ENCODE assay signal across 27 cellular contexts in the genomic region with DNA sequence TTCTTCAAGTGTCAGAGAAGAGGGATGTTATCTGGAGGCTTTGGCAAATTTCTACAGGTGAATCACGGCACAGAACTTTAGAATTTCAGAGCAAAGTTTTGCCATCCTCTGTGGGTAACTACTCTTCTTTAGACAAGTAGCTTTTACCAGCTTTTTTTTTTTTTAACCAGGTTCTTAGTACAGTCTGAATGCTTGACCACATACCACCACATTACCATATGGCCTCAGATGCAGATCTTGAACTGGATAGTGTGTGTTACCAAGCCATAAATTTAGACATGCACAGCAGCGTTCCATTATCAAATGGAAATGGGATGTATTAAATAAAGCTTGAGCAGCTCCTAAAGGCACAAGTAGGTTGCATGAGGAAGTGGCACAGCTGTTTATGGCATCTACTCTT. TPM values are rescaled to one million over a fixed set of nuclear protein-coding genes. Genes with fewer than 3 reads are reported as not detected.
"Had no signal": no experiment of that assay in that cellular context is flagged by ENCODE, and none has a peak within 500 bp of the region (broad histone marks: within the 10 kb centered on the region; RNA-seq: fewer than 3 reads in every experiment).

No MANE protein-coding gene starts in this region.

- H3K27ac ChIP-seq: adrenal gland, lower lobe of right lung, spleen, tibial artery had no signal

- H3K36me3 Mint-ChIP-seq: naive B cell had no signal

- ATAC-seq: activated CD4-positive, alpha-beta T cell treated with anti-CD3 and anti-CD28 coated beads for 36 hours; esophagus mucosa; left lobe of liver; lower lobe of right lung had no signal

- H3K4me1 ChIP-seq: adrenal gland, lower lobe of right lung, tibial artery had no signal

- H3K27ac Mint-ChIP-seq: activated B cell treated with CpG ODN at 0.5 μM for 24 hours; activated CD4-positive, alpha-beta T cell treated with anti-CD3 and anti-CD28 coated beads for 36 hours; activated naive CD4-positive, alpha-beta T cell treated with anti-CD3 and anti-CD28 coated beads, Interleukin-2, amount 50 U/mL, for 24 hours; activated T-helper 1 cell treated with anti-CD3 and anti-CD28 coated beads, Interleukin-12 subunit alpha, Interleukin-12 subunit beta, Interleukin-2, Interleukin-4 antibody, amounts not matched to agents 30 ng/mL and 10 ng/mL and 1 ng/mL, durations not matched to agents 14 hours and 24 hours and 36 hours; immature natural killer cell; progenitor cell of endocrine pancreas; stimulated activated naive CD8-positive, alpha-beta T cell treated with anti-CD3 and anti-CD28 coated beads, Interleukin-15, Interleukin-2, amounts not matched to agents 100 ng/mL and 50 ng/mL, for 24 hours had no signal

- H3K9me3 ChIP-seq: adrenal gland, lower lobe of right lung, spleen had no signal

- H3K9me3 Mint-ChIP-seq: activated B cell treated with CpG ODN at 0.5 μM for 24 hours; activated naive CD4-positive, alpha-beta T cell treated with anti-CD3 and anti-CD28 coated beads, Interleukin-2, amount 50 U/mL, for 24 hours; activated T-helper 1 cell treated with anti-CD3 and anti-CD28 coated beads, Interleukin-12 subunit alpha, Interleukin-12 subunit beta, Interleukin-2, Interleukin-4 antibody, amounts not matched to agents 30 ng/mL and 10 ng/mL and 1 ng/mL, durations not matched to agents 14 hours and 24 hours and 36 hours; stimulated activated naive CD8-positive, alpha-beta T cell treated with anti-CD3 and anti-CD28 coated beads, Interleukin-15, Interleukin-2, amounts not matched to agents 100 ng/mL and 50 ng/mL, for 24 hours had no signal

- H3K4me3 ChIP-seq: adrenal gland, lower lobe of right lung, spleen, tibial artery had no signal

- H3K4me3 Mint-ChIP-seq: activated B cell treated with CpG ODN at 0.5 μM for 24 hours; activated CD4-positive, alpha-beta T cell treated with anti-CD3 and anti-CD28 coated beads for 36 hours; activated naive CD4-positive, alpha-beta T cell treated with anti-CD3 and anti-CD28 coated beads, Interleukin-2, amount 50 U/mL, for 24 hours; activated T-helper 1 cell treated with anti-CD3 and anti-CD28 coated beads, Interleukin-12 subunit alpha, Interleukin-12 subunit beta, Interleukin-2, Interleukin-4 antibody, amounts not matched to agents 30 ng/mL and 10 ng/mL and 1 ng/mL, durations not matched to agents 14 hours and 24 hours and 36 hours; neural crest cell; stimulated activated naive CD8-positive, alpha-beta T cell treated with anti-CD3 and anti-CD28 coated beads, Interleukin-15, Interleukin-2, amounts not matched to agents 100 ng/mL and 50 ng/mL, for 24 hours had no signal

- DNase-seq: activated B cell treated with CpG ODN at 0.5 μM for 24 hours; activated CD4-positive, alpha-beta T cell treated with anti-CD3 and anti-CD28 coated beads for 36 hours; activated CD4-positive, alpha-beta T cell treated with anti-CD3 and anti-CD28 coated beads, Interleukin-2, amount 50 U/mL, for 4 hours; activated gamma-delta T cell treated with Interleukin-2 at 50 U/mL for 16 hours; adrenal gland; central memory CD4-positive, alpha-beta T cell; effector memory CD4-positive, alpha-beta T cell; foreskin melanocyte; lower lobe of right lung; naive B cell; spleen; stimulated activated CD4-positive, alpha-beta T cell treated with anti-CD3 and anti-CD28 coated beads, Interleukin-4, amount 100 ng/mL, for 4 hours; substantia nigra; T-helper 9 cell; tibial artery had no signal

- FAIRE-seq: astrocyte, endothelial cell of umbilical vein had no signal

- H3K36me3 ChIP-seq: adrenal gland, lower lobe of right lung, spleen, tibial artery had no signal

RNA-seq across cellular contexts. Expression of gene PRSS16, which starts 38.3 kb away (rescaled TPM):
- total RNA-seq: dermis microvascular lymphatic vessel endothelial cell, endothelial cell of umbilical vein, osteocyte had no signal
- polyA plus RNA-seq: endothelial cell of umbilical vein had no signal
